In genomic region chr7:66539264-66539623, GRCh38 we compare ENCODE assay signal across 22 cellular contexts.
"Had no signal": no experiment of that assay in that cellular context is flagged by ENCODE, and none has a peak within 500 bp of the region (broad histone marks: within the 10 kb centered on the region; RNA-seq: fewer than 3 reads in every experiment).

No MANE protein-coding gene starts in this region.

- H3K4me1 Mint-ChIP-seq: immature natural killer cell, mesothelial cell of epicardium had no signal

- H3K9me3 Mint-ChIP-seq: activated T-cell treated with anti-CD3 and anti-CD28 coated beads, Interleukin-2, amount 50 U/mL, for 4 hours; activated T-helper 2 cell treated with anti-CD3 and anti-CD28 coated beads, Interferon-gamma antibody, Interleukin-2, Interleukin-4, amounts not matched to agents 10 μg/mL and 5 μg/mL and 100 μg/mL, durations not matched to agents 14 hours and 24 hours and 36 hours; immature natural killer cell; mesothelial cell of epicardium; naive thymus-derived CD8-positive, alpha-beta T cell; stimulated activated naive CD8-positive, alpha-beta T cell treated with anti-CD3 and anti-CD28 coated beads, Interleukin-15, Interleukin-2, amounts not matched to agents 100 ng/mL and 50 ng/mL, for 24 hours; T-helper 2 cell treated with Interferon-gamma antibody and Interleukin-4, amounts not matched to agents 5 μg/mL and 100 μg/mL, for 36 hours had no signal

- H3K27ac Mint-ChIP-seq: activated CD4-positive, alpha-beta T cell treated with anti-CD3 and anti-CD28 coated beads for 36 hours; activated T-helper 2 cell treated with anti-CD3 and anti-CD28 coated beads, Interferon-gamma antibody, Interleukin-2, Interleukin-4, amounts not matched to agents 10 μg/mL and 5 μg/mL and 100 μg/mL, durations not matched to agents 14 hours and 24 hours and 36 hours; mesothelial cell of epicardium; progenitor cell of endocrine pancreas; stimulated activated naive CD8-positive, alpha-beta T cell treated with anti-CD3 and anti-CD28 coated beads, Interleukin-15, Interleukin-2, amounts not matched to agents 100 ng/mL and 50 ng/mL, for 24 hours; T-helper 2 cell treated with Interferon-gamma antibody and Interleukin-4, amounts not matched to agents 5 μg/mL and 100 μg/mL, for 36 hours had no signal

- DNase-seq: activated CD4-positive, alpha-beta T cell treated with anti-CD3 and anti-CD28 coated beads for 36 hours; activated CD4-positive, alpha-beta T cell treated with anti-CD3 and anti-CD28 coated beads, Interleukin-2, amount 50 U/mL, for 4 hours; activated CD8-positive, alpha-beta memory T cell treated with anti-CD3 and anti-CD28 coated beads for 24 hours; activated CD8-positive, alpha-beta memory T cell treated with anti-CD3 and anti-CD28 coated beads, Interleukin-2, amount 50 U/mL, for 4 hours; activated naive CD4-positive, alpha-beta T cell; activated T-cell treated with anti-CD3 and anti-CD28 coated beads, Interleukin-2, amount 50 U/mL, for 4 hours; effector CD4-positive, alpha-beta T cell; foreskin melanocyte; immature natural killer cell; kidney glomerular epithelial cell; left lung; naive thymus-derived CD8-positive, alpha-beta T cell; stimulated activated CD4-positive, alpha-beta T cell treated with anti-CD3 and anti-CD28 coated beads, Interleukin-4, amount 100 ng/mL, for 24 hours; substantia nigra; tibial artery had no signal

- H3K4me2 ChIP-seq: hepatocyte had no signal

- ATAC-seq: activated CD4-positive, alpha-beta T cell treated with anti-CD3 and anti-CD28 coated beads for 36 hours; activated T-cell treated with anti-CD3 and anti-CD28 coated beads, Interleukin-2, amount 50 U/mL, for 4 hours; left lung; naive thymus-derived CD8-positive, alpha-beta T cell had no signal

- H3K4me3 ChIP-seq: hepatocyte, left lung, tibial artery had no signal

- H3K9me3 ChIP-seq: left lung, tibial artery had no signal

- H3K27me3 ChIP-seq: hepatocyte, left lung, tibial artery had no signal

- H3K36me3 Mint-ChIP-seq: immature natural killer cell, mesothelial cell of epicardium had no signal

- FAIRE-seq: TTC549 had no signal

- H2AFZ ChIP-seq: hepatocyte had no signal

- H3K27me3 Mint-ChIP-seq: activated CD4-positive, alpha-beta T cell treated with anti-CD3 and anti-CD28 coated beads for 36 hours; naive thymus-derived CD8-positive, alpha-beta T cell; progenitor cell of endocrine pancreas; stimulated activated naive CD8-positive, alpha-beta T cell treated with anti-CD3 and anti-CD28 coated beads, Interleukin-15, Interleukin-2, amounts not matched to agents 100 ng/mL and 50 ng/mL, for 24 hours had no signal

- H3K4me3 Mint-ChIP-seq: activated CD4-positive, alpha-beta T cell treated with anti-CD3 and anti-CD28 coated beads for 36 hours; activated T-cell treated with anti-CD3 and anti-CD28 coated beads, Interleukin-2, amount 50 U/mL, for 4 hours; immature natural killer cell; mesothelial cell of epicardium; naive thymus-derived CD8-positive, alpha-beta T cell; stimulated activated naive CD8-positive, alpha-beta T cell treated with anti-CD3 and anti-CD28 coated beads, Interleukin-15, Interleukin-2, amounts not matched to agents 100 ng/mL and 50 ng/mL, for 24 hours; T-helper 2 cell treated with Interferon-gamma antibody and Interleukin-4, amounts not matched to agents 5 μg/mL and 100 μg/mL, for 36 hours had no signal

- H3K79me2 ChIP-seq: hepatocyte had no signal

- H3K27ac ChIP-seq: hepatocyte, left lung, tibial artery had no signal

- H3K4me1 ChIP-seq: left lung, tibial artery had no signal
